ENCODE assay signal across 1 cellular context in the genomic region with DNA sequence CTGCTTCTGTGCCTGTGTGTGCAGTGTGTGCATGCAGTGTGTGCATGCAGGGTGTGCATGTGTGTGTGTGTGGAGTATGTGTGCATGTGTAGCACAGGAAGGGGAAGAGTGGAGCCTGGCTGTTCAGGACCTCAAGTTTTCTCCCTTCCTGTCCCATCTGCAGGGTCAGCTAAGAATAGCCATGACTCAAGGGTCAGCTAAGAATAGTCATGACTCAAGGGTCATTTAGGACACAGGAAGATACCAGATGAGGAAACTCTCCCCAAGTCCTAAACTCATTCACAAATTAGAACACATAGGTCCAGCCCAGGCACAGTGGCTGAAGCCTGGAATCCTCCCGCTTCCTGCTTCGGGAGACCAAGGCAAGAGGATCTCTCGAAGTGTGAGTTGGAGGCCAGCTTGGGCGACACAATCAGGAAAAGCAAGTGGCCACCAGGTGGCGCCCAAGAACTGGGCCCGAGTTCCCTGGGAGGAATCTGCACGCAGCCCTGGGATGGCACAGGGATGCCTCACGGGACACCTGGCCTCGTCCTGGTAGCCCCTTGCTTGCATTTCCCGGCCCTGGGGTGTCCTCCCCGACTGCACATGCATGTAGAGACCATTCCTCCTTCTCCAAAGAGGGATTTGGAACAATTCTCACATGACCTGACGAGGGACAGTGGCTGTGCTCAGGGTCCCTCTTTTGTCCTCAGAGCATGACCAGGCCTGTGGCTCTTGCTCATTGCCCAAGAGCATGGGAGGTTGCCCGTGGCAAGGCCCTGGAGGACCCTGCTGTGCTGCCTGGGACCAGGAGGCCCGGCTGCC.
TF ChIP-seq lines count a peak whose summit lies in the region.

No MANE protein-coding gene starts in this region.

TF ChIP-seq in GM12878, 131 proteins besides CTCF, POLR2A, EP300 and RAD21 (continued from another document):
- TF ChIP-seq, protein P1, sequence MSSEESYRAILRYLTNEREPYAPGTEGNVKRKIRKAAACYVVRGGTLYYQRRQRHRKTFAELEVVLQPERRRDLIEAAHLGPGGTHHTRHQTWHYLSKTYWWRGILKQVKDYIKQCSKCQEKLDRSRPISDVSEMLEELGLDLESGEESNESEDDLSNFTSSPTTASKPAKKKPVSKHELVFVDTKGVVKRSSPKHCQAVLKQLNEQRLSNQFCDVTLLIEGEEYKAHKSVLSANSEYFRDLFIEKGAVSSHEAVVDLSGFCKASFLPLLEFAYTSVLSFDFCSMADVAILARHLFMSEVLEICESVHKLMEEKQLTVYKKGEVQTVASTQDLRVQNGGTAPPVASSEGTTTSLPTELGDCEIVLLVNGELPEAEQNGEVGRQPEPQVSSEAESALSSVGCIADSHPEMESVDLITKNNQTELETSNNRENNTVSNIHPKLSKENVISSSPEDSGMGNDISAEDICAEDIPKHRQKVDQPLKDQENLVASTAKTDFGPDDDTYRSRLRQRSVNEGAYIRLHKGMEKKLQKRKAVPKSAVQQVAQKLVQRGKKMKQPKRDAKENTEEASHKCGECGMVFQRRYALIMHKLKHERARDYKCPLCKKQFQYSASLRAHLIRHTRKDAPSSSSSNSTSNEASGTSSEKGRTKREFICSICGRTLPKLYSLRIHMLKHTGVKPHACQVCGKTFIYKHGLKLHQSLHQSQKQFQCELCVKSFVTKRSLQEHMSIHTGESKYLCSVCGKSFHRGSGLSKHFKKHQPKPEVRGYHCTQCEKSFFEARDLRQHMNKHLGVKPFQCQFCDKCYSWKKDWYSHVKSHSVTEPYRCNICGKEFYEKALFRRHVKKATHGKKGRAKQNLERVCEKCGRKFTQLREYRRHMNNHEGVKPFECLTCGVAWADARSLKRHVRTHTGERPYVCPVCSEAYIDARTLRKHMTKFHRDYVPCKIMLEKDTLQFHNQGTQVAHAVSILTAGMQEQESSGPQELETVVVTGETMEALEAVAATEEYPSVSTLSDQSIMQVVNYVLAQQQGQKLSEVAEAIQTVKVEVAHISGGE (CRISPR knock-in tag; IDR thresholded peaks at IDR 0.05): no peak
- peak in 1 of 2 experiments; percentile 50; a peak in 1 of 4 replicates for TF ChIP-seq IKZF2 (IDR thresholded peaks at IDR 0.05)
- no peak for TF ChIP-seq SRF (IDR thresholded peaks at IDR 0.05; ENCODE audit: low read depth in 2 of 2, low read length in 2 of 2)
- peak; percentile 87 for TF ChIP-seq SMARCA5 (IDR thresholded peaks at IDR 0.05)
